Comparison of ENCODE assay signal across 10 cellular contexts in genomic region chr5:95759634-95760033, GRCh38. TPM values are rescaled to one million over a fixed set of nuclear protein-coding genes. Genes with fewer than 3 reads are reported as not detected.
DNase-seq lines count a peak whose midpoint lies in the region; ATAC-seq and TF ChIP-seq lines count a peak whose summit lies in the region.
"Had no signal": no experiment of that assay in that cellular context is flagged by ENCODE, and none has a peak within 500 bp of the region (broad histone marks: within the 10 kb centered on the region; RNA-seq: fewer than 3 reads in every experiment).

No MANE protein-coding gene starts in this region.

- H3K9me3 ChIP-seq in OCI-LY7 (ENCODE audit: low read length) (no peaks in the 10 kb centered on the region), spleen (no peaks in the 10 kb centered on the region)

- H3K36me3 ChIP-seq in OCI-LY7 (ENCODE audit: insufficient read depth, low read length), result no peaks in the 10 kb centered on the region
- H3K36me3 ChIP-seq in spleen, result peaks cover 0 to 37% (median 2%) of the 10 kb centered on the region in 6 donors

- ATAC-seq in GM18498 (IDR thresholded peaks at IDR 0.05; ENCODE audit: unreplicated experiment), result no peak
- ATAC-seq in activated T-cell treated with anti-CD3 and anti-CD28 coated beads, Interleukin-2, amount 50 U/mL, for 72 hours (replicated peaks in 1 of 2), result no peak

- no peak for TF ChIP-seq POLR2A in spleen (IDR thresholded peaks at IDR 0.05)

- no peaks in the 10 kb centered on the region for H4K20me1 ChIP-seq in OCI-LY7 (ENCODE audit: insufficient read depth, low read length)

- 0 out of 2 replicates have a peak overlapping the region, but pooled peaks have one; percentile 80 for H3K4me2 ChIP-seq in OCI-LY7 (ENCODE audit: low read length)

- H3K36me3 Mint-ChIP-seq in activated T-cell treated with anti-CD3 and anti-CD28 coated beads, Interleukin-2, amount 50 U/mL, for 72 hours (ENCODE audit: insufficient read depth in 2 of 2), result no peaks in the 10 kb centered on the region

- H3K27me3 ChIP-seq in spleen (replicated peaks in 1 of 7), result no peaks in the 10 kb centered on the region

- BruUV-seq in OCI-LY7 (replicated peaks; lab: Mats Ljungman, UMichigan), result no TSS peak

- TF ChIP-seq CTCF in OCI-LY7 (conservative IDR thresholded peaks at IDR 0.05; ENCODE audit: low read length), result no peak
- TF ChIP-seq CTCF in foreskin fibroblast (IDR thresholded peaks at IDR 0.05; ENCODE audit: low read depth, low read length), result no peak
- TF ChIP-seq CTCF in spleen (IDR thresholded peaks at IDR 0.05 in 8 of 11, conservative IDR thresholded peaks at IDR 0.05 in 3 of 11), result no peak

- CTCF ChIA-PET in OCI-LY7 (lab: Charles Lee; ENCODE audit: unreplicated experiment), result no interaction called here

- intact Hi-C loops in OCI-LY7 (cut with micrococcal nuclease; ENCODE audit: unreplicated experiment), result loop anchor here (1.0 to 5.0 kb wide), 3 partner anchors 113 to 1175 kb away; partner anchors contain the start of genes ARSK and RFESD
- intact Hi-C loops in spleen (cut with DNase I; ENCODE audit: low total_unique reads), result no loop called here

- POLR2A ChIA-PET in OCI-LY7 (lab: Charles Lee), result interaction anchor here (0.6 to 2.0 kb wide), 5 partner anchors 9 to 1135 kb away, joined by 3 to 6 read pairs (median 3); partner anchors contain the start of gene RFESD

- H3K27ac ChIP-seq in OCI-LY7 (ENCODE audit: low read depth, low read length, poor library complexity, severe bottlenecking) (no peak overlapping the region), spleen (peak overlapping the region; percentile 5 to 88 (median 80))

- H3K4me3 Mint-ChIP-seq in activated T-cell treated with anti-CD3 and anti-CD28 coated beads, Interleukin-2, amount 50 U/mL, for 72 hours, result no peak overlapping the region

- H3K4me3 ChIP-seq in OCI-LY7 (ENCODE audit: low read depth, low read length, poor library complexity, severe bottlenecking) (no peak overlapping the region), foreskin fibroblast (ENCODE audit: low read depth in 1 of 2, low read length in 2 of 2) (no peak overlapping the region), spleen (no peak overlapping the region)

- H3K4me1 Mint-ChIP-seq in activated T-cell treated with anti-CD3 and anti-CD28 coated beads, Interleukin-2, amount 50 U/mL, for 72 hours (ENCODE audit: low read depth), result peaks cover 33% of the 10 kb centered on the region

- no peaks in the 10 kb centered on the region for H3K9me3 Mint-ChIP-seq in activated T-cell treated with anti-CD3 and anti-CD28 coated beads, Interleukin-2, amount 50 U/mL, for 72 hours

- peaks cover 13% of the 10 kb centered on the region for H3K27me3 Mint-ChIP-seq in activated T-cell treated with anti-CD3 and anti-CD28 coated beads, Interleukin-2, amount 50 U/mL, for 72 hours (ENCODE audit: low read depth)

- WGBS in spleen, 5 donors, result 63 to 67% (median 66%) methylated on average over 2 of the region's 2 CpGs

- H2AFZ ChIP-seq in OCI-LY7 (ENCODE audit: low read length), result peak overlapping the region; percentile 99

- no peaks in the 10 kb centered on the region for H3K9me2 ChIP-seq in OCI-LY7 (ENCODE audit: insufficient read depth, low read length)

- H3K4me1 ChIP-seq in OCI-LY7 (ENCODE audit: insufficient read depth, low read length, poor library complexity, severe bottlenecking) (peaks cover 32% of the 10 kb centered on the region), spleen (peaks cover 13 to 46% (median 44%) of the 10 kb centered on the region in 6 donors)

- no peak overlapping the region for H3K27ac Mint-ChIP-seq in activated T-cell treated with anti-CD3 and anti-CD28 coated beads, Interleukin-2, amount 50 U/mL, for 72 hours

- DNase-seq in NCI-H1092 treated with DMSO at 0.1 percent for 48 hours (lab: John Stamatoyannopoulos, UW) (peak; percentile 14), NCI-H1092 (lab: John Stamatoyannopoulos, UW) (no peak), OCI-LY7 (ENCODE audit: low spot score) (no peak), foreskin fibroblast (peak; percentile 60 to 62), spleen (no peak), MV-4-11 (lab: John Stamatoyannopoulos, UW) (no peak)
- DNase-seq in activated T-cell treated with anti-CD3 and anti-CD28 coated beads, Interleukin-2, amount 50 U/mL, for 72 hours, result no peak
- DNase-seq: glutamatergic neuron, NCI-H2171 treated with DMSO at 0.1 percent for 48 hours had no signal

- no peaks in the 10 kb centered on the region for H3K79me2 ChIP-seq in OCI-LY7 (ENCODE audit: insufficient read depth, low read depth, low read length)

RNA-seq across cellular contexts. Expression of gene RHOBTB3, which starts 28.5 kb away (rescaled TPM):
- total RNA-seq in OCI-LY7 (2014; rRNA removed; shearing (Covaris generic)), result 0.93 and 4.0 TPM in 2 replicates
- total RNA-seq in OCI-LY7 (2022) (0.51 and 0.81 TPM in 2 replicates), spleen (10 to 100 TPM; 33.2 to 71.1 (median 43.5) TPM)
- polyA plus RNA-seq in spleen, result 1 to 10 TPM; 4.5 to 9.0 (median 5.2) TPM
- total RNA-seq in activated T-cell treated with anti-CD3 and anti-CD28 coated beads, Interleukin-2, amount 50 U/mL, for 72 hours, result 1 to 10 TPM; 1.3 to 5.2 TPM

Comparison
In these comparisons a context has a peak if more than half of its experiments do, and no peak if none do; other contexts are left out.
1. DNase-seq: peak in NCI-H1092 treated with DMSO at 0.1 percent for 48 hours (single experiment) and foreskin fibroblast (2 of 2); none in NCI-H1092 (single experiment), OCI-LY7 (single experiment), spleen (single experiment), activated T-cell treated with anti-CD3 and anti-CD28 coated beads, Interleukin-2, amount 50 U/mL, for 72 hours (0 of 2) and MV-4-11 (single experiment).
2. RNA of gene RHOBTB3, which starts 28.5 kb away (total RNA-seq): 33.2 to 71.1 TPM in spleen; 1.3 to 5.2 TPM in activated T-cell treated with anti-CD3 and anti-CD28 coated beads, Interleukin-2, amount 50 U/mL, for 72 hours and 0.51 to 4.0 TPM in OCI-LY7; every median in the first group is over 4 times any median in the second.